In genomic region chr19:41997121-41997850, GRCh38 we compare ENCODE assay signal across 1 cellular context.
A peak's percentile ranks its signal among the peaks of the same experiment; 100 is the strongest.
TF ChIP-seq lines count a peak whose summit lies in the region.

No MANE protein-coding gene starts in this region.

TF ChIP-seq in HEK293, 187 proteins besides CTCF, POLR2A, EP300 and RAD21 (continued from another document and continues in another):
- TF ChIP-seq ZNF202 (tag by site-specific recombination; IDR thresholded peaks at IDR 0.05; ENCODE audit: borderline replicate concordance) (no peak), ZNF629 (tag by site-specific recombination; IDR thresholded peaks at IDR 0.05) (no peak; the same call in 1 of the 2 replicates), ZBTB8A (tag by site-specific recombination; IDR thresholded peaks at IDR 0.05) (peak; percentile 97), ZNF521 (tag by site-specific recombination; IDR thresholded peaks at IDR 0.05) (no peak), ZNF658 (tag by site-specific recombination; IDR thresholded peaks at IDR 0.05) (no peak), SCRT1 (tag by site-specific recombination; IDR thresholded peaks at IDR 0.05; ENCODE audit: borderline replicate concordance) (no peak), HIC1 (tag by site-specific recombination; IDR thresholded peaks at IDR 0.05) (peak; percentile 38; the same call in 1 of the 2 replicates), HOXD13 (CRISPR knock-in tag; IDR thresholded peaks at IDR 0.05; ENCODE audit: borderline replicate concordance) (no peak), ZBTB10 (tag by site-specific recombination; IDR thresholded peaks at IDR 0.05) (peak; percentile 16; the same call in 1 of the 2 replicates), ZFP37 (tag by site-specific recombination; IDR thresholded peaks at IDR 0.05) (no peak), KLF16 (tag by site-specific recombination; IDR thresholded peaks at IDR 0.05) (peak; percentile 73), ZIC2 (tag by site-specific recombination; IDR thresholded peaks at IDR 0.05) (no peak), ZNF571 (tag by site-specific recombination; IDR thresholded peaks at IDR 0.05) (no peak), ZSCAN30 (tag by site-specific recombination; IDR thresholded peaks at IDR 0.05) (peak; percentile 28; the same call in 1 of the 2 replicates), PRDM2 (tag by site-specific recombination; IDR thresholded peaks at IDR 0.05; ENCODE audit: borderline replicate concordance) (no peak), ZBTB17 (tag by site-specific recombination; IDR thresholded peaks at IDR 0.05) (peak; percentile 82), ZFHX2 (tag by site-specific recombination; conservative IDR thresholded peaks at IDR 0.05) (peak; percentile 80), BCL6B (tag by site-specific recombination; IDR thresholded peaks at IDR 0.05) (no peak), SP2 (tag by site-specific recombination; IDR thresholded peaks at IDR 0.05) (peak; percentile 55), ZNF266 (tag by site-specific recombination; IDR thresholded peaks at IDR 0.05; ENCODE audit: low read depth) (no peak), ZNF600 (tag by site-specific recombination; IDR thresholded peaks at IDR 0.05) (no peak), TRIM28 (IDR thresholded peaks at IDR 0.05; ENCODE audit: borderline replicate concordance, low read length) (no peak), ZNF398 (tag by site-specific recombination; IDR thresholded peaks at IDR 0.05) (peak; percentile 85), ZNF639 (tag by site-specific recombination; IDR thresholded peaks at IDR 0.05) (0 out of 2 replicates have a peak, but pooled peaks have one; percentile 33), MYNN (tag by site-specific recombination; IDR thresholded peaks at IDR 0.05; ENCODE audit: borderline replicate concordance) (no peak), ZNF157 (tag by site-specific recombination; IDR thresholded peaks at IDR 0.05) (no peak), ZNF645 (tag by site-specific recombination; IDR thresholded peaks at IDR 0.05) (no peak), ZNF223 (tag by site-specific recombination; IDR thresholded peaks at IDR 0.05) (no peak), ZSCAN23 (tag by site-specific recombination; IDR thresholded peaks at IDR 0.05) (no peak), ZNF24 (tag by site-specific recombination; IDR thresholded peaks at IDR 0.05) (no peak), ZNF747 (tag by site-specific recombination; IDR thresholded peaks at IDR 0.05) (no peak), ZNF292 (tag by site-specific recombination; IDR thresholded peaks at IDR 0.05; ENCODE audit: borderline replicate concordance, low read depth) (no peak), ZNF416 (tag by site-specific recombination; IDR thresholded peaks at IDR 0.05) (no peak), ZNF391 (tag by site-specific recombination; IDR thresholded peaks at IDR 0.05; ENCODE audit: borderline replicate concordance, low read depth) (peak; percentile 19; the same call in 1 of the 2 replicates), AEBP2 (tag by site-specific recombination; IDR thresholded peaks at IDR 0.05; ENCODE audit: borderline replicate concordance) (no peak), ZBTB6 (tag by site-specific recombination; IDR thresholded peaks at IDR 0.05) (no peak; the same call in 1 of the 2 replicates), ZNF335 (tag by site-specific recombination; conservative IDR thresholded peaks at IDR 0.05) (peak; percentile 64), ZNF510 (tag by site-specific recombination; IDR thresholded peaks at IDR 0.05; ENCODE audit: insufficient replicate concordance) (no peak), ZNF544 (tag by site-specific recombination; IDR thresholded peaks at IDR 0.05) (no peak), SP7 (tag by site-specific recombination; IDR thresholded peaks at IDR 0.05) (peak; percentile 53), HOXC10 (CRISPR knock-in tag; IDR thresholded peaks at IDR 0.05) (no peak), ZNF221 (tag by site-specific recombination; IDR thresholded peaks at IDR 0.05; ENCODE audit: borderline replicate concordance) (no peak)
